In genomic region chr1:8439015-8439702, GRCh38 we compare ENCODE assay signal across 8 cellular contexts.
DNase-seq lines count a peak whose midpoint lies in the region; ATAC-seq and TF ChIP-seq lines count a peak whose summit lies in the region.

No MANE protein-coding gene starts in this region.

- ATAC-seq in esophagus mucosa = no peak

- H3K4me2 ChIP-seq in mesenchymal stem cell (ENCODE audit: low read length, poor library complexity, severe bottlenecking) = no peak overlapping the region

- H3K4me3 ChIP-seq in GM12865 (ENCODE audit: low read depth, low read length) (no peak overlapping the region), endocrine pancreas (ENCODE audit: control insufficient read depth, insufficient read depth, low read length) (peak overlapping the region; percentile 53), mesenchymal stem cell (ENCODE audit: insufficient read depth in 1 of 2, low read depth in 1 of 2, low read length in 2 of 2) (no peak overlapping the region)

- H2BK12ac ChIP-seq in mesenchymal stem cell (ENCODE audit: low read length in 2 of 2) = no peak overlapping the region

- no peak overlapping the region for H2BK15ac ChIP-seq in mesenchymal stem cell (ENCODE audit: low read depth, poor library complexity, severe bottlenecking)

- peaks cover 15% of the 10 kb centered on the region for H3K36me3 Mint-ChIP-seq in type B pancreatic cell
- peaks cover 18% of the 10 kb centered on the region for H3K36me3 Mint-ChIP-seq in activated CD4-positive, alpha-beta T cell treated with anti-CD3 and anti-CD28 coated beads, Interleukin-2, amount 10 ng/mL, durations not matched to agents 24 days and 14 days (ENCODE audit: low read depth)

- no peaks in the 10 kb centered on the region for H3K27me3 ChIP-seq in endocrine pancreas (ENCODE audit: control insufficient read depth, insufficient read depth, low read length)
- no peaks in the 10 kb centered on the region for H3K27me3 ChIP-seq in mesenchymal stem cell (ENCODE audit: control insufficient read depth in 1 of 2, insufficient read depth in 1 of 2, low read length in 2 of 2)

- H2BK120ac ChIP-seq in mesenchymal stem cell (ENCODE audit: low read depth, low read length) = no peak overlapping the region

- H3K36me3 ChIP-seq in endocrine pancreas (ENCODE audit: control insufficient read depth, insufficient read depth, low read length) = no peaks in the 10 kb centered on the region
- H3K36me3 ChIP-seq in mesenchymal stem cell (ENCODE audit: control insufficient read depth in 1 of 2, insufficient read depth in 2 of 2, low read depth in 1 of 2, low read length in 2 of 2) = peaks cover 0 to 3% of the 10 kb centered on the region in 2 experiments

- H3K9ac ChIP-seq in endocrine pancreas (ENCODE audit: control insufficient read depth, insufficient read depth, low read length) = no peak overlapping the region
- peak overlapping the region; percentile 85 for H3K9ac ChIP-seq in mesenchymal stem cell (ENCODE audit: low read length)

- DNase-seq in GM12865 (ENCODE audit: low read depth) (peak; percentile 59), KG1 (lab: John Stamatoyannopoulos, UW) (peak; percentile 42), RWPE1 (ENCODE audit: low spot score) (peak; percentile 36), mesenchymal stem cell (peak; percentile 93), type B pancreatic cell (ENCODE audit: extremely low spot score, unreplicated experiment) (no peak)
- DNase-seq in activated CD4-positive, alpha-beta T cell treated with anti-CD3 and anti-CD28 coated beads, Interleukin-2, amount 10 ng/mL, durations not matched to agents 24 days and 14 days = no peak

- no peak overlapping the region for H3K18ac ChIP-seq in mesenchymal stem cell (ENCODE audit: low read depth in 1 of 2, low read length in 2 of 2)

- no peak overlapping the region for H4K8ac ChIP-seq in mesenchymal stem cell (ENCODE audit: low read length)

- peak overlapping the region; percentile 50 for H3K27ac Mint-ChIP-seq in type B pancreatic cell
- no peak overlapping the region for H3K27ac Mint-ChIP-seq in activated CD4-positive, alpha-beta T cell treated with anti-CD3 and anti-CD28 coated beads, Interleukin-2, amount 10 ng/mL, durations not matched to agents 24 days and 14 days

- CTCF ChIA-PET in RWPE1 (lab: Yijun Ruan, JAX) = interaction anchor here (0.7 kb wide), 1 partner anchor 18 kb away, joined by 3 read pairs; no protein-coding TSS in a partner anchor

- TF ChIP-seq CTCF in GM12865 (IDR thresholded peaks at IDR 0.05; ENCODE audit: insufficient read depth, low read depth, low read length, missing control alignments) = no peak
- no peak for TF ChIP-seq CTCF in RWPE1 (conservative IDR thresholded peaks at IDR 0.05; ENCODE audit: low read depth)
- peak; percentile 60 for TF ChIP-seq CTCF in type B pancreatic cell (conservative IDR thresholded peaks at IDR 0.05)

- H3K4me1 ChIP-seq in endocrine pancreas (ENCODE audit: control insufficient read depth, insufficient read depth, low read length) (peaks cover 4% of the 10 kb centered on the region), mesenchymal stem cell (ENCODE audit: control insufficient read depth, insufficient read depth, low read depth, low read length) (peaks cover 2% of the 10 kb centered on the region)

- H3K9me3 Mint-ChIP-seq in type B pancreatic cell = peaks cover 6% of the 10 kb centered on the region
- H3K9me3 Mint-ChIP-seq in activated CD4-positive, alpha-beta T cell treated with anti-CD3 and anti-CD28 coated beads, Interleukin-2, amount 10 ng/mL, durations not matched to agents 24 days and 14 days = no peaks in the 10 kb centered on the region

- H3K79me1 ChIP-seq in mesenchymal stem cell (replicated peaks; ENCODE audit: low read length, poor library complexity, severe bottlenecking) = peaks cover 38% of the 10 kb centered on the region

- no peak overlapping the region for H3K23ac ChIP-seq in mesenchymal stem cell (ENCODE audit: low read length in 2 of 2)

- no peak overlapping the region for H2AK5ac ChIP-seq in mesenchymal stem cell (ENCODE audit: low read length, severe bottlenecking)

- peaks cover 28% of the 10 kb centered on the region for H3K4me1 Mint-ChIP-seq in type B pancreatic cell (ENCODE audit: unreplicated experiment)
- peaks cover 12% of the 10 kb centered on the region for H3K4me1 Mint-ChIP-seq in activated CD4-positive, alpha-beta T cell treated with anti-CD3 and anti-CD28 coated beads, Interleukin-2, amount 10 ng/mL, durations not matched to agents 24 days and 14 days

- WGBS in mesenchymal stem cell = 20% methylated on average over 8 of the region's 8 CpGs

- intact Hi-C loops in activated CD4-positive, alpha-beta T cell treated with anti-CD3 and anti-CD28 coated beads, Interleukin-2, amount 10 ng/mL, durations not matched to agents 24 days and 14 days (cut with micrococcal nuclease) = no loop called here

- H2BK5ac ChIP-seq in mesenchymal stem cell (ENCODE audit: low read depth, low read length, poor library complexity, severe bottlenecking) = no peak overlapping the region

- H3K27ac ChIP-seq in RWPE1 = no peak overlapping the region
- H3K27ac ChIP-seq in mesenchymal stem cell (ENCODE audit: low read length, poor library complexity, severe bottlenecking) = peak overlapping the region; percentile 26

- H4K91ac ChIP-seq in mesenchymal stem cell (ENCODE audit: low read length) = no peak overlapping the region

- H3K27me3 Mint-ChIP-seq in type B pancreatic cell = no peaks in the 10 kb centered on the region
- H3K27me3 Mint-ChIP-seq in activated CD4-positive, alpha-beta T cell treated with anti-CD3 and anti-CD28 coated beads, Interleukin-2, amount 10 ng/mL, durations not matched to agents 24 days and 14 days = no peaks in the 10 kb centered on the region

- H3K9me3 ChIP-seq in endocrine pancreas (ENCODE audit: control insufficient read depth, low read length) = no peaks in the 10 kb centered on the region
- no peaks in the 10 kb centered on the region for H3K9me3 ChIP-seq in mesenchymal stem cell (ENCODE audit: control insufficient read depth, low read length)

- H3K4me3 Mint-ChIP-seq in type B pancreatic cell = peak overlapping the region; percentile 22
- no peak overlapping the region for H3K4me3 Mint-ChIP-seq in activated CD4-positive, alpha-beta T cell treated with anti-CD3 and anti-CD28 coated beads, Interleukin-2, amount 10 ng/mL, durations not matched to agents 24 days and 14 days

- POLR2A ChIA-PET in RWPE1 (lab: Yijun Ruan, JAX; ENCODE audit: low non-redundant PET) = interaction anchor here (0.6 kb wide), 1 partner anchor 227 kb away, joined by 3 read pairs; no protein-coding TSS in a partner anchor

- H3K14ac ChIP-seq in mesenchymal stem cell (ENCODE audit: low read length in 2 of 2) = no peak overlapping the region

- no peak overlapping the region for H3K4ac ChIP-seq in mesenchymal stem cell (ENCODE audit: low read depth in 1 of 2, low read length in 2 of 2)

- no peak overlapping the region for H2AFZ ChIP-seq in mesenchymal stem cell (ENCODE audit: low read depth, low read length)

Comparison
In these comparisons a context has a peak if more than half of its experiments do, and no peak if none do; other contexts are left out.
1. DNase-seq: peak in GM12865 (single experiment), KG1 (single experiment), RWPE1 (single experiment) and mesenchymal stem cell (single experiment); none in type B pancreatic cell (single experiment) and activated CD4-positive, alpha-beta T cell treated with anti-CD3 and anti-CD28 coated beads, Interleukin-2, amount 10 ng/mL, durations not matched to agents 24 days and 14 days (single experiment).